19 cellular contexts compared by ENCODE assay signal in the genomic region with DNA sequence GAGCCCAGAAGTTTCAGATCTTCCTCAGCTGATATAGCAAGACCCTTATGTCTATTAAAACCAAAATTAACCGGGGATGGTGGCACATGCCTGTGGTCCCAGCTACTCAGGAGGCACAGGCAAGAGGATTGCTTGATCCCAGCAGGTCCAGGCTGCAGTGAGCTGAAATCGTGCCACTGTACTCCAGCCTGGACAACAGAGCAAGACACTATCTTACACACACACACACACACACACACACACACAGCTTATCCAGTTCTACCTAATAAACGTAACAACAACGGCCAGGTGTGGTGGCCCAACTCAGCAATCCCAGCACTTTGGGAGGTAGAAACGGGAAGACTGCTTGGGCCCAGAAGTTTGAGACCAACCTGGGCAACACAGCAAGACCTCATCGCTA. TPM values are rescaled to one million over a fixed set of nuclear protein-coding genes. Genes with fewer than 3 reads are reported as not detected.
DNase-seq lines count a peak whose midpoint lies in the region; ATAC-seq, FAIRE-seq and TF ChIP-seq lines count a peak whose summit lies in the region.
"Had no signal": no experiment of that assay in that cellular context is flagged by ENCODE, and none has a peak within 500 bp of the region (broad histone marks: within the 10 kb centered on the region; RNA-seq: fewer than 3 reads in every experiment).

No MANE protein-coding gene starts in this region.

- no peak overlapping the region for H3K4me2 ChIP-seq in K562 (ENCODE audit: insufficient read depth, low read length)
- no peak overlapping the region for H3K4me2 ChIP-seq in GM23248 (ENCODE audit: unreplicated experiment)

- H3K9me3 Mint-ChIP-seq in CD4-positive, alpha-beta memory T cell, result peaks cover 0 to 2% (median 0%) of the 10 kb centered on the region in 8 donors
- peaks cover 18% of the 10 kb centered on the region for H3K9me3 Mint-ChIP-seq in progenitor cell of endocrine pancreas (ENCODE audit: low read depth)
- H3K9me3 Mint-ChIP-seq: CD8-positive, alpha-beta T cell; IgD-negative memory B cell had no signal

- H3K9me2 ChIP-seq in GM23248 (ENCODE audit: insufficient read depth), result no peaks in the 10 kb centered on the region

- no peaks in the 10 kb centered on the region for H4K20me1 ChIP-seq in K562 (replicated peaks; ENCODE audit: control insufficient read depth, insufficient read depth, low read length)
- H4K20me1 ChIP-seq in GM23248 (ENCODE audit: insufficient read depth), result 0 out of 2 replicates have a peak, but pooled peaks cover 17% of the 10 kb centered on the region

- H3K9ac ChIP-seq in K562 (ENCODE audit: insufficient read depth in 1 of 2, low read depth in 2 of 2, low read length in 2 of 2), result no peak overlapping the region
- H3K9ac ChIP-seq in GM23248, result no peak overlapping the region

- BruUV-seq in K562 (replicated peaks; lab: Mats Ljungman, UMichigan), result no TSS peak

- no peak for TF ChIP-seq CTCF in HEK293 (tag by site-specific recombination; IDR thresholded peaks at IDR 0.05)
- no peak for TF ChIP-seq CTCF in K562 (IDR thresholded peaks at IDR 0.05 in 2 of 3, conservative IDR thresholded peaks at IDR 0.05 in 1 of 3; ENCODE audit: insufficient read depth in 2 of 3, low read depth in 1 of 3, low read length in 3 of 3)
- no peak for TF ChIP-seq CTCF in progenitor cell of endocrine pancreas (IDR thresholded peaks at IDR 0.05; ENCODE audit: unreplicated experiment)

- no peaks in the 10 kb centered on the region for H3K9me3 ChIP-seq in CD4-positive, alpha-beta memory T cell (ENCODE audit: control insufficient read depth in 1 of 2, low read length in 2 of 2)
- no peaks in the 10 kb centered on the region for H3K9me3 ChIP-seq in HEK293 (ENCODE audit: control insufficient read depth, insufficient read depth, low read depth, low read length)
- H3K9me3 ChIP-seq in K562 (replicated peaks; ENCODE audit: control insufficient read depth, insufficient read depth, low read depth, low read length), result no peaks in the 10 kb centered on the region
- no peaks in the 10 kb centered on the region for H3K9me3 ChIP-seq in GM23248 (ENCODE audit: low read depth)
- H3K9me3 ChIP-seq: BE2C had no signal

- no peaks in the 10 kb centered on the region for H3K9me1 ChIP-seq in K562 (ENCODE audit: control insufficient read depth, insufficient read depth, low read length)

- H3K27me3 ChIP-seq in CD4-positive, alpha-beta memory T cell (ENCODE audit: insufficient read depth, low read length), result no peaks in the 10 kb centered on the region
- H3K27me3 ChIP-seq in K562 (ENCODE audit: control insufficient read depth in 2 of 2, insufficient read depth in 2 of 2, low read length in 2 of 2), result no peaks in the 10 kb centered on the region
- no peaks in the 10 kb centered on the region for H3K27me3 ChIP-seq in GM23248 (replicated peaks; ENCODE audit: insufficient read depth)
- H3K27me3 ChIP-seq: BE2C had no signal

- H3K27ac ChIP-seq in CD4-positive, alpha-beta memory T cell (ENCODE audit: low read depth, low read length), result no peak overlapping the region
- no peak overlapping the region for H3K27ac ChIP-seq in HEK293 (ENCODE audit: extremely low read depth, low read depth, low read length)
- no peak overlapping the region for H3K27ac ChIP-seq in K562 (ENCODE audit: extremely low read depth, low read depth, low read length)
- no peak overlapping the region for H3K27ac ChIP-seq in GM23248
- H3K27ac ChIP-seq: C4-2B had no signal

- no peak for DNase-seq in CD4-positive, alpha-beta memory T cell
- DNase-seq in K562 (ENCODE audit: extremely low read depth in 1 of 4, low spot score in 3 of 4) (no peak), progenitor cell of endocrine pancreas (ENCODE audit: low spot score, unreplicated experiment) (no peak), iPS-NIHi11 (ENCODE audit: low spot score) (no peak), GM23248 (no peak)
- DNase-seq: BE2C; Caco-2; CD8-positive, alpha-beta T cell; DND-41; GDM1; GOT3; H9; HFFc6 had no signal

- H2AFZ ChIP-seq in K562 (ENCODE audit: low read depth, low read length) (no peak overlapping the region), GM23248 (no peak overlapping the region)

- TF ChIP-seq EP300 in K562 (IDR thresholded peaks at IDR 0.05; ENCODE audit: low read length), result no peak

- H3K79me2 ChIP-seq in K562 (ENCODE audit: control insufficient read depth, insufficient read depth, low read length), result peaks cover 90% of the 10 kb centered on the region
- peaks cover 100% of the 10 kb centered on the region for H3K79me2 ChIP-seq in GM23248 (ENCODE audit: insufficient read depth)

- H3K4me3 ChIP-seq in CD4-positive, alpha-beta memory T cell (ENCODE audit: low read length in 2 of 2), result no peak overlapping the region
- H3K4me3 ChIP-seq in HEK293 (ENCODE audit: low read depth, low read length) (no peak overlapping the region), K562 (no peak overlapping the region), GM23248 (no peak overlapping the region)

- H3K27me3 Mint-ChIP-seq in CD4-positive, alpha-beta memory T cell, result no peaks in the 10 kb centered on the region
- H3K27me3 Mint-ChIP-seq in progenitor cell of endocrine pancreas, result no peaks in the 10 kb centered on the region
- H3K27me3 Mint-ChIP-seq: IgD-negative memory B cell had no signal

- peaks cover 32% of the 10 kb centered on the region for H3K4me1 ChIP-seq in CD4-positive, alpha-beta memory T cell (ENCODE audit: insufficient read depth, low read length)
- H3K4me1 ChIP-seq in HEK293 (ENCODE audit: control insufficient read depth, insufficient read depth, low read length) (no peaks in the 10 kb centered on the region; the same call in 1 of the 2 replicates), K562 (replicated peaks in 1 of 2; ENCODE audit: control insufficient read depth in 2 of 2, insufficient read depth in 2 of 2, low read length in 2 of 2) (no peaks in the 10 kb centered on the region; a peak in 2 of 5 replicates), GM23248 (ENCODE audit: insufficient read depth) (no peaks in the 10 kb centered on the region)
- H3K4me1 ChIP-seq: BE2C had no signal

- peaks cover 66 to 69% of the 10 kb centered on the region in 2 donors for H3K36me3 Mint-ChIP-seq in CD4-positive, alpha-beta memory T cell
- peaks cover 52% of the 10 kb centered on the region for H3K36me3 Mint-ChIP-seq in progenitor cell of endocrine pancreas (ENCODE audit: insufficient read depth)

- intact Hi-C loops in CD4-positive, alpha-beta memory T cell (cut with micrococcal nuclease), result no loop called here
- intact Hi-C loops in K562 (cut with micrococcal nuclease), result no loop called here

- TF ChIP-seq POLR2A in K562 (conservative IDR thresholded peaks at IDR 0.05), result no peak

- H3F3A ChIP-seq in GM23248 (ENCODE audit: insufficient read depth), result peaks cover 5% of the 10 kb centered on the region

- H3K27ac Mint-ChIP-seq in CD4-positive, alpha-beta memory T cell, result peak overlapping the region in 5 of 7 donors; percentile 27 to 84 (median 60)
- H3K27ac Mint-ChIP-seq in progenitor cell of endocrine pancreas, result peak overlapping the region; percentile 11
- H3K27ac Mint-ChIP-seq: CD8-positive, alpha-beta T cell; H9; HFFc6; IgD-negative memory B cell had no signal

- POLR2A ChIA-PET in CD4-positive, alpha-beta memory T cell (lab: Charles Lee; ENCODE audit: partially characterized antibody), result interaction anchor here (2.2 to 5.6 kb wide), 2 partner anchors 11 to 55 kb away, joined by 7 to 38 read pairs; no protein-coding TSS in a partner anchor
- POLR2A ChIA-PET in HEK293 (lab: Yijun Ruan, JAX) (no interaction called here), K562 (lab: Yijun Ruan, JAX) (interaction anchor here (1.0 to 3.8 kb wide), 3 partner anchors 10 to 29 kb away, joined by 3 to 19 read pairs (median 4); no protein-coding TSS in a partner anchor)

- 82% methylated on average over 6 of the region's 6 CpGs for WGBS in K562 (ENCODE audit: insufficient coverage, low coverage, missing lambda C conversion rate)
- 72 to 80% methylated on average over 6 of the region's 6 CpGs for WGBS in GM23248 (ENCODE audit: low coverage in 1 of 2, low lambda C conversion rate in 2 of 2, missing lambda C conversion rate in 2 of 2), 2 experiments

- no peak for ATAC-seq in K562
- ATAC-seq in HG03342 (IDR thresholded peaks at IDR 0.05; ENCODE audit: unreplicated experiment), result no peak
- ATAC-seq: CD8-positive, alpha-beta T cell had no signal

- H3K4me1 Mint-ChIP-seq in CD4-positive, alpha-beta memory T cell, result peaks cover 39 to 82% (median 60%) of the 10 kb centered on the region in 4 donors
- peaks cover 6% of the 10 kb centered on the region for H3K4me1 Mint-ChIP-seq in progenitor cell of endocrine pancreas (ENCODE audit: low read depth)

- in situ Hi-C loops in K562 (cut with MboI), result no loop called here
- in situ Hi-C loops in GM23248 (cut with MboI), result no loop called here

- TF ChIP-seq RAD21 in K562 (CRISPR knock-in tag; conservative IDR thresholded peaks at IDR 0.05 in 1 of 2, IDR thresholded peaks at IDR 0.05 in 1 of 2), result no peak

- CTCF ChIA-PET in CD4-positive, alpha-beta memory T cell (lab: Charles Lee; ENCODE audit: partially characterized antibody), result interaction anchor here (1.0 to 18.5 kb wide), 5 partner anchors 9 to 146 kb away, joined by 3 to 651 read pairs (median 5); no protein-coding TSS in a partner anchor
- CTCF ChIA-PET in HEK293 (lab: Yijun Ruan, JAX), result no interaction called here
- CTCF ChIA-PET in K562 (lab: Yijun Ruan, JAX; ENCODE audit: low intra/inter-chr PET ratio), result no interaction called here

- H3K36me3 ChIP-seq in CD4-positive, alpha-beta memory T cell (ENCODE audit: insufficient read depth, low read length), result peaks cover 9% of the 10 kb centered on the region
- H3K36me3 ChIP-seq in HEK293 (ENCODE audit: control insufficient read depth in 2 of 2, insufficient read depth in 1 of 2, low read length in 2 of 2), result no peaks in the 10 kb centered on the region; a peak in 1 of 3 replicates
- H3K36me3 ChIP-seq in K562 (ENCODE audit: control insufficient read depth, insufficient read depth, low read length), result peaks cover 79% of the 10 kb centered on the region; the same call in 2 of the 3 replicates
- peaks cover 8% of the 10 kb centered on the region; the same call in 1 of the 2 replicates for H3K36me3 ChIP-seq in GM23248 (ENCODE audit: low read depth)
- H3K36me3 ChIP-seq: BE2C had no signal

- FAIRE-seq in K562 (lab: Jason Lieb, UNC), result no peak
- FAIRE-seq: A204.1, GM12892 had no signal

- H3K4me3 Mint-ChIP-seq in CD4-positive, alpha-beta memory T cell, result no peak overlapping the region
- H3K4me3 Mint-ChIP-seq in progenitor cell of endocrine pancreas (ENCODE audit: low read depth), result no peak overlapping the region
- H3K4me3 Mint-ChIP-seq: CD8-positive, alpha-beta T cell; H9; HFFc6; IgD-negative memory B cell had no signal

RNA-seq across cellular contexts. Expression of a gene that starts 7.5 kb away (rescaled TPM):
- 100 to 1,000 TPM in 1 of 2 experiments, 10 to 100 TPM in 1; 95.4 to 103 TPM for total RNA-seq in CD4-positive, alpha-beta memory T cell
- polyA plus RNA-seq in CD4-positive, alpha-beta memory T cell, result 10 to 100 TPM; 53.6 to 96.5 TPM
- 45.6 and 69.6 TPM in 2 replicates for total RNA-seq in K562 (2011; cell fraction: chromatin; rRNA removed; ENCODE audit: low replicate concordance)
- 29.0 and 29.5 TPM in 2 replicates for total RNA-seq in K562 (2011; cell fraction: nucleolus; rRNA removed)
- total RNA-seq in K562 (2011; cell fraction: nucleoplasm; rRNA removed), result 35.7 and 37.3 TPM in 2 replicates
- 21.0 and 23.3 TPM in 2 replicates for total RNA-seq in K562 (2014; rRNA removed)
- 20.6 and 23.5 TPM in 2 replicates for total RNA-seq in K562 (2014; rRNA removed; fragmentation: Illumina TruSeq; extraction: Trizol)
- total RNA-seq in K562 (2015; rRNA removed; fragmentation: Illumina TruSeq; extraction: Trizol), result 24.3 and 25.3 TPM in 2 replicates
- 26.1 and 31.7 TPM in 2 replicates for total RNA-seq in K562 (2021)
- 33.2 and 34.8 TPM in 2 replicates for polyA plus RNA-seq in K562 (2011; rRNA removed)
- polyA plus RNA-seq in K562 (2011; cell fraction: cytosol; rRNA removed), result 17.2 and 25.7 TPM in 2 replicates
- 37.4 and 44.9 TPM in 2 replicates for polyA plus RNA-seq in K562 (2011; cell fraction: nucleus; rRNA removed)
- 18.3 and 28.4 TPM in 2 replicates for polyA plus RNA-seq in K562 (2012)
- polyA plus RNA-seq in K562 (2014; fragmentation: Illumina TruSeq; extraction: Trizol), result 24.2 and 30.3 TPM in 2 replicates
- polyA plus RNA-seq in K562 (2014; fragmentation: Nextera tagmentation; extraction: Ambion mirVana), result 1 to 10 TPM; 5.2 to 7.6 TPM
- 23.0 and 24.6 TPM in 2 replicates for polyA plus RNA-seq in K562 (2014; rRNA removed)
- polyA minus RNA-seq in K562 (2011; rRNA and poly(A)+ RNA removed), result 41.5 and 47.0 TPM in 2 replicates
- 22.2 and 22.3 TPM in 2 replicates for polyA minus RNA-seq in K562 (2011; cell fraction: cytosol; rRNA and poly(A)+ RNA removed)
- polyA minus RNA-seq in K562 (2011; cell fraction: nucleus; rRNA and poly(A)+ RNA removed), result 20.3 and 39.2 TPM in 2 replicates
- total RNA-seq in progenitor cell of endocrine pancreas, result 22.8 and 25.9 TPM in 2 replicates
- 29.2 and 33.9 TPM in 2 replicates for total RNA-seq in GM23248 (2014; rRNA removed; shearing (Covaris generic))
- polyA plus RNA-seq in GM23248 (2016; fragmentation: Nextera tagmentation; extraction: Ambion mirVana), result 19.5 and 19.8 TPM in 2 replicates
